15 cellular contexts compared by ENCODE assay signal in the genomic region with DNA sequence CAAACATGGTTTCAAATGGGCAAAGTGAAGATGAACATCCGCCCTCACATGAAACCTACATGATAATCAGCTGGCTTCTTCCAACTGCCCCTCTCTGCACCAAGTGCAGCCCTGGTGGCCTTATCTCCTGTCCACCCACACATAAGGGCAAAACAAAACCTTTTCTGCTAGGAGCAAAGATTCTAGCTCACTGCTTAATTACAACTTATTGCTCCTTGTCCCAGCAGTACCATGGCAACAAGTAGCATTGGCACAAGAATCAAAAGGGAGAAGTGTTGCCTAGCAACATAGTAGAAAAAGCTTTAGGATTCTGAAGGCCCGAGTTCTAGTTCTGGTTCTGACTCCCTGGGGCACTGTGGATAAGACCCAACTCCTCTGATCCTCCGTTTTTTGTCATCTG.
DNase-seq lines count a peak whose midpoint lies in the region; ATAC-seq and TF ChIP-seq lines count a peak whose summit lies in the region.
"Had no signal": no experiment of that assay in that cellular context is flagged by ENCODE, and none has a peak within 500 bp of the region (broad histone marks: within the 10 kb centered on the region; RNA-seq: fewer than 3 reads in every experiment).

No MANE protein-coding gene starts in this region.

- no peaks in the 10 kb centered on the region for H3K79me2 ChIP-seq in trophoblast cell (ENCODE audit: control insufficient read depth, insufficient read depth, low read length, poor library complexity)

- no peak for ATAC-seq in HG03108 (IDR thresholded peaks at IDR 0.05; ENCODE audit: unreplicated experiment)
- no peak for ATAC-seq in GM19395 (IDR thresholded peaks at IDR 0.05; ENCODE audit: unreplicated experiment)
- ATAC-seq: Panc1 had no signal

- peak overlapping the region; percentile 88 for H2BK12ac ChIP-seq in trophoblast cell (ENCODE audit: low read length)

- peak overlapping the region; percentile 59 for H2BK120ac ChIP-seq in trophoblast cell (ENCODE audit: insufficient read depth, low read length, poor library complexity)

- peaks cover 7 to 14% of the 10 kb centered on the region in 2 experiments for H3K4me1 ChIP-seq in trophoblast cell (ENCODE audit: control insufficient read depth in 1 of 2, insufficient read depth in 2 of 2, low read length in 2 of 2)

- in situ Hi-C loops in brain microvascular endothelial cell (cut with HindIII; ENCODE audit: low pct_ligation_motif_present, low sequenced_read_pairs), result loop anchor here (25.0 kb wide), 1 partner anchor 128 kb away; no protein-coding TSS in a partner anchor

- H3K27me3 ChIP-seq in brain microvascular endothelial cell (replicated peaks) (no peaks in the 10 kb centered on the region), trophoblast cell (ENCODE audit: insufficient read depth, low read length) (no peaks in the 10 kb centered on the region)
- H3K27me3 ChIP-seq: thyroid gland had no signal

- no peak for TF ChIP-seq CTCF in brain microvascular endothelial cell (IDR thresholded peaks at IDR 0.05; ENCODE audit: low read depth, low read length, missing control alignments)

- peak overlapping the region; percentile 80 for H3K27ac ChIP-seq in brain microvascular endothelial cell
- H3K27ac ChIP-seq in trophoblast cell (ENCODE audit: low read depth, low read length), result no peak overlapping the region
- H3K27ac ChIP-seq: VCaP had no signal

- no peak overlapping the region for H2BK5ac ChIP-seq in trophoblast cell (ENCODE audit: low read depth, low read length, poor library complexity)

- H3K79me1 ChIP-seq in trophoblast cell (ENCODE audit: low read length), result peaks cover 13% of the 10 kb centered on the region

- H3K18ac ChIP-seq in trophoblast cell (ENCODE audit: low read length), result peak overlapping the region; percentile 59

- no peak overlapping the region for H3K14ac ChIP-seq in trophoblast cell (ENCODE audit: low read length)

- no peaks in the 10 kb centered on the region for H3K9me3 ChIP-seq in trophoblast cell (ENCODE audit: insufficient read depth, low read depth, low read length)
- H3K9me3 ChIP-seq: thyroid gland had no signal

- no peak overlapping the region for H4K12ac ChIP-seq in trophoblast cell (ENCODE audit: low read depth, low read length)

- DNase-seq in DMS53 (lab: John Stamatoyannopoulos, UW) (peak; percentile 20), DMS53 treated with DMSO at 0.1 percent for 48 hours (lab: John Stamatoyannopoulos, UW; ENCODE audit: unreplicated experiment) (no peak), NCI-H2227 (lab: John Stamatoyannopoulos, UW; ENCODE audit: unreplicated experiment) (peak; percentile 59), brain microvascular endothelial cell (no peak), trophoblast cell (peak in 1 of 2 donors; percentile 61), NCI-H345 treated with DMSO at 0.1 percent for 48 hours (lab: John Stamatoyannopoulos, UW; ENCODE audit: unreplicated experiment) (no peak)
- DNase-seq: activated CD8-positive, alpha-beta T cell treated with anti-CD3 and anti-CD28 coated beads for 36 hours; activated naive CD8-positive, alpha-beta T cell treated with anti-CD3 and anti-CD28 coated beads, Interleukin-2, amount 50 U/mL, for 24 hours; NCI-H1105 treated with DMSO at 0.1 percent for 48 hours; NCI-H510A treated with DMSO at 0.1 percent for 48 hours; thyroid gland had no signal

- no peak overlapping the region for H2AK5ac ChIP-seq in trophoblast cell (ENCODE audit: low read length)

- no peak overlapping the region for H4K8ac ChIP-seq in trophoblast cell (ENCODE audit: low read depth, low read length)

- no peak overlapping the region for H2AFZ ChIP-seq in trophoblast cell (ENCODE audit: insufficient read depth, low read length, poor library complexity)

- no peak overlapping the region for H3K23ac ChIP-seq in trophoblast cell (ENCODE audit: low read length)

- WGBS in trophoblast cell (ENCODE audit: extremely low coverage, insufficient coverage, insufficient read length), result no CpG with 5 or more reads among the region's 3 CpGs

- no peak overlapping the region for H3K9ac ChIP-seq in trophoblast cell (ENCODE audit: low read length)

- H4K91ac ChIP-seq in trophoblast cell (ENCODE audit: low read depth, low read length), result peak overlapping the region; percentile 46

- H3K4me2 ChIP-seq in trophoblast cell (ENCODE audit: low read length), result no peak overlapping the region

- H3K4me3 ChIP-seq in brain microvascular endothelial cell (ENCODE audit: low read depth, low read length) (no peak overlapping the region), trophoblast cell (ENCODE audit: low read depth, low read length) (no peak overlapping the region)
- H3K4me3 ChIP-seq: thyroid gland had no signal

- no peak overlapping the region for H3K4ac ChIP-seq in trophoblast cell (ENCODE audit: low read depth, low read length)

- H3K36me3 ChIP-seq in brain microvascular endothelial cell (replicated peaks) (no peaks in the 10 kb centered on the region), trophoblast cell (ENCODE audit: control insufficient read depth in 1 of 2, insufficient read depth in 2 of 2, low read length in 2 of 2) (no peaks in the 10 kb centered on the region)
- H3K36me3 ChIP-seq: thyroid gland had no signal

Comparison
In these comparisons a context has a peak if more than half of its experiments do, and no peak if none do; other contexts are left out.
1. DNase-seq: peak in DMS53 (single experiment) and NCI-H2227 (single experiment); none in DMS53 treated with DMSO at 0.1 percent for 48 hours (single experiment), brain microvascular endothelial cell (single experiment) and NCI-H345 treated with DMSO at 0.1 percent for 48 hours (single experiment).